15 cellular contexts compared by ENCODE assay signal in the genomic region with DNA sequence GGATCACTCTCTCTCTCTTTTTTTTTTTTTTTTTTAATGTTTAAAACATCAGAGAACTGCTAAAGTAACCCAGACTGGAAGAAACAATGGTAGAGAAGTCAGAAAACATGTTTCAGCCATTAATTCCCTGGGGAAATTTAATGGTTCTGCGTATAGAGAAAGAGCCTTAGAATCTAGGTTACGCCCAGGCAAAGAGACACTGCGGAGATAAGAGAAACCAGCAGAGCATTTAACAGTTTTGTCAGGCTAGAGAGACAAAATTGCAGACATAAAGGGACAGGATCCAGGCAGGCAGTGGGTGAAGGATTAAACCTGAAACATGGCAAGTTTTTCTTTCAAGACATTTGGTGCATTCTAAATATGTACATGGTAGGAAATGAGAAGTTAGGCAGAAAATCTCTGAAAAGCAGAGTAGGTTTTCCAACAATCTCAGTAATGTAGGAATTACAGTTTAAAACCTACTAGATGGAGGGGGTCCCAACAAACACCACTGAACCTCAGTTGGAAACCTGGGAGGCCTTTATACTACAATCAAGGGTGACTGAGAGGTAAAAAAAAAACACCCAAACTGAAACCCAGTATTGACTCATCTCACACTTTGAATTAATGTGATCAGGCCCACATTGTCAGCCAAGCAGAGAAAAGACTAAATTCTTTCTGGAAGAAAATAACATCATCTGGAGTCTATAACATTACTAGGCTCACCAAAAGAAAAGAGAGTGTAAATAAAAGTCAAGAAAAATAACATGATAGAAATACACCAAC.
DNase-seq lines count a peak whose midpoint lies in the region; ATAC-seq and TF ChIP-seq lines count a peak whose summit lies in the region.
"Had no signal": no experiment of that assay in that cellular context is flagged by ENCODE, and none has a peak within 500 bp of the region (broad histone marks: within the 10 kb centered on the region; RNA-seq: fewer than 3 reads in every experiment).

No MANE protein-coding gene starts in this region.

- no peak overlapping the region for H3K4me3 ChIP-seq in GM06990 (replicated peaks; ENCODE audit: low read depth, low read length)
- H3K4me3 ChIP-seq: A549, tibial artery had no signal

- TF ChIP-seq CTCF in GM06990 (IDR thresholded peaks at IDR 0.05; ENCODE audit: insufficient read depth, low read length, poor library complexity, severe bottlenecking): no peak

- ATAC-seq in GM19035 (IDR thresholded peaks at IDR 0.05; ENCODE audit: unreplicated experiment) (peak; percentile 87), HG02759 (IDR thresholded peaks at IDR 0.05; ENCODE audit: unreplicated experiment) (peak; percentile 88), HG03439 (IDR thresholded peaks at IDR 0.05; ENCODE audit: unreplicated experiment) (peak; percentile 86)
- ATAC-seq: A549; activated T-cell treated with anti-CD3 and anti-CD28 coated beads, Interleukin-2, amount 50 U/mL, for 4 hours had no signal

- no peaks in the 10 kb centered on the region for H3K27me3 ChIP-seq in GM06990 (replicated peaks; ENCODE audit: control insufficient read depth, insufficient read depth, low read length)
- H3K27me3 ChIP-seq: tibial artery had no signal

- DNase-seq in GM06990 (ENCODE audit: extremely low read depth, insufficient read length) (peak; percentile 54), ureter (ENCODE audit: low spot score) (no peak), cortex of kidney (lab: John Stamatoyannopoulos, UW) (no peak), NCI-H226 (no peak), DMS114 treated with DMSO at 0.1 percent for 48 hours (lab: John Stamatoyannopoulos, UW; ENCODE audit: unreplicated experiment) (no peak)
- DNase-seq: activated CD4-positive, alpha-beta T cell treated with anti-CD3 and anti-CD28 coated beads for 48 hours; activated T-cell treated with anti-CD3 and anti-CD28 coated beads, Interleukin-2, amount 50 U/mL, for 4 hours; IMR-90; NCI-H1436 treated with DMSO at 0.1 percent for 48 hours; NCI-H774; tibial artery had no signal

- H3K36me3 ChIP-seq in GM06990 (ENCODE audit: control insufficient read depth, insufficient read depth, low read length): no peaks in the 10 kb centered on the region
- H3K36me3 ChIP-seq: tibial artery had no signal
